13 cellular contexts compared by ENCODE assay signal in the genomic region with DNA sequence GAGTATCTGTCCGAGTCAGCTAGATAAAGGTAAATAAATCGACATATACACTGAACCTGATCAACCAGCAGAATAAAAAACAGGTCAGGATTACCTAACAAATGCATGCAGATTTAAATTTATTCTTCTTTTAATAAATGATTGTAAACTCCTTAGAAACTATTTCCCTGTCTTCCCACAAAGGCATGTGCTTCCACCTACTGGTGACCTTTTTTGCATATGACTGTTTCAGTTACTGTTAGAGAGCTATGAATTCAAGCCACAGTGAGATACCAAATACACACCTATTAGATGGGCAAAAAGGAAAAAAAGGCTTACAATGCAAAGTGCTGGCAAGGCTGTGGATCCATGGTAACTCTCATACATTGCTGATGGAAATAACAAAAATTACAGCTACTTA.
DNase-seq lines count a peak whose midpoint lies in the region; ATAC-seq, FAIRE-seq and TF ChIP-seq lines count a peak whose summit lies in the region.
"Had no signal": no experiment of that assay in that cellular context is flagged by ENCODE, and none has a peak within 500 bp of the region (broad histone marks: within the 10 kb centered on the region; RNA-seq: fewer than 3 reads in every experiment).

No MANE protein-coding gene starts in this region.

- H3K4me3 ChIP-seq in heart left ventricle (no peak overlapping the region), right cardiac atrium (ENCODE audit: low read length) (no peak overlapping the region), PC-3 (ENCODE audit: low read length) (no peak overlapping the region), small intestine (ENCODE audit: low read depth in 1 of 2, low read length in 2 of 2) (no peak overlapping the region)

- DNase-seq in heart left ventricle (no peak), right cardiac atrium (no peak), PC-3 (peak; percentile 14), fibroblast of the conjunctiva (ENCODE audit: low read depth) (peak; percentile 17), small intestine (peak; percentile 47), cortex of kidney (lab: John Stamatoyannopoulos, UW) (no peak), AG08396 (ENCODE audit: low spot score) (no peak), NCI-H2107 treated with DMSO at 0.1 percent for 48 hours (lab: John Stamatoyannopoulos, UW; ENCODE audit: unreplicated experiment) (no peak)
- DNase-seq: GDM1, HFFc6, NCI-H2227 treated with DMSO at 0.1 percent for 48 hours had no signal

- no peaks in the 10 kb centered on the region for H3K36me3 ChIP-seq in heart left ventricle
- H3K36me3 ChIP-seq in PC-3 (ENCODE audit: low read depth, low read length) = no peaks in the 10 kb centered on the region
- no peaks in the 10 kb centered on the region for H3K36me3 ChIP-seq in small intestine (ENCODE audit: control insufficient read depth in 2 of 2, insufficient read depth in 2 of 2, low read length in 2 of 2)

- no peaks in the 10 kb centered on the region for H3K4me1 ChIP-seq in heart left ventricle
- H3K4me1 ChIP-seq in right cardiac atrium (ENCODE audit: control insufficient read depth, insufficient read depth, low read length) = no peaks in the 10 kb centered on the region
- no peaks in the 10 kb centered on the region for H3K4me1 ChIP-seq in PC-3 (ENCODE audit: insufficient read depth, low read length)
- H3K4me1 ChIP-seq in small intestine (ENCODE audit: control insufficient read depth in 2 of 2, insufficient read depth in 1 of 2, low read depth in 1 of 2, low read length in 1 of 2) = no peaks in the 10 kb centered on the region

- H3K27me3 ChIP-seq in heart left ventricle = no peaks in the 10 kb centered on the region
- H3K27me3 ChIP-seq in right cardiac atrium (ENCODE audit: control insufficient read depth, insufficient read depth) = no peaks in the 10 kb centered on the region
- no peaks in the 10 kb centered on the region for H3K27me3 ChIP-seq in PC-3 (ENCODE audit: low read length)
- H3K27me3 ChIP-seq in small intestine (ENCODE audit: control insufficient read depth in 2 of 2, insufficient read depth in 2 of 2, low read length in 2 of 2) = no peaks in the 10 kb centered on the region

- no peaks in the 10 kb centered on the region for H3K79me2 ChIP-seq in PC-3 (ENCODE audit: low read length)

- TF ChIP-seq CTCF in heart left ventricle (IDR thresholded peaks at IDR 0.05) (peak in 11 of 12 donors; percentile 21 to 50 (median 36)), PC-3 (conservative IDR thresholded peaks at IDR 0.05; ENCODE audit: low read depth, low read length) (peak; percentile 53)

- TF ChIP-seq POLR2A in heart left ventricle (IDR thresholded peaks at IDR 0.05) = no peak

- WGBS in heart left ventricle, 4 donors = 84 to 88% (median 85%) methylated on average over 2 of the region's 2 CpGs
- 87% methylated on average over 2 of the region's 2 CpGs for WGBS in right cardiac atrium
- 41 to 88% (median 61%) methylated on average over 2 of the region's 2 CpGs for WGBS in small intestine, 3 donors

- ATAC-seq in heart left ventricle = no peak
- no peak for ATAC-seq in right cardiac atrium
- ATAC-seq in PC-3 = no peak
- ATAC-seq: Right ventricle myocardium inferior had no signal

- H2AFZ ChIP-seq in PC-3 (ENCODE audit: low read length) = no peak overlapping the region

- BruUV-seq in PC-3 (replicated peaks; lab: Mats Ljungman, UMichigan) = no TSS peak

- CTCF ChIA-PET in PC-3 (lab: Charles Lee) = interaction anchor here (0.7 to 0.8 kb wide), 2 partner anchors 59 to 97 kb away, joined by 3 to 6 read pairs; no protein-coding TSS in a partner anchor

- no peak overlapping the region for H3K27ac ChIP-seq in heart left ventricle
- H3K27ac ChIP-seq in right cardiac atrium (ENCODE audit: low read length) = no peak overlapping the region
- H3K27ac ChIP-seq in PC-3 (ENCODE audit: low read length) = no peak overlapping the region
- H3K27ac ChIP-seq in small intestine (ENCODE audit: low read depth in 1 of 2, low read length in 1 of 2) = no peak overlapping the region

- H3K4me2 ChIP-seq in PC-3 (ENCODE audit: low read length) = no peak overlapping the region

- no peaks in the 10 kb centered on the region for H3K9me3 ChIP-seq in heart left ventricle
- H3K9me3 ChIP-seq in right cardiac atrium (ENCODE audit: control insufficient read depth, low read length) = no peaks in the 10 kb centered on the region
- H3K9me3 ChIP-seq in PC-3 (ENCODE audit: low read length) = 0 out of 2 replicates have a peak, but pooled peaks cover 5% of the 10 kb centered on the region
- no peaks in the 10 kb centered on the region for H3K9me3 ChIP-seq in small intestine (ENCODE audit: control insufficient read depth, low read depth)

- no peaks in the 10 kb centered on the region for H3F3A ChIP-seq in PC-3 (ENCODE audit: low read length, unreplicated experiment)

- no peaks in the 10 kb centered on the region for H3K9me2 ChIP-seq in PC-3 (replicated peaks; ENCODE audit: low read length)

- intact Hi-C loops in heart left ventricle (cut with DNase I) = loop anchor here in 2 of 10 donors (5.0 to 10.0 kb wide), 3 partner anchors 1086 to 1233 kb away; no protein-coding TSS in a partner anchor
- intact Hi-C loops in right cardiac atrium (cut with DNase I) = no loop called here
- intact Hi-C loops in PC-3 (cut with micrococcal nuclease) = loop anchor here (2.0 kb wide), 1 partner anchor 476 kb away; no protein-coding TSS in a partner anchor

- no peak for FAIRE-seq in small intestine (lab: Jason Lieb, UNC)
- FAIRE-seq: astrocyte had no signal

- no peaks in the 10 kb centered on the region for H4K20me1 ChIP-seq in PC-3 (ENCODE audit: low read length)

- POLR2A ChIA-PET in PC-3 (lab: Charles Lee; ENCODE audit: unreplicated experiment) = no interaction called here

- no peak overlapping the region for H3K9ac ChIP-seq in PC-3 (ENCODE audit: low read length)

Comparison
In these comparisons a context has a peak if more than half of its experiments do, and no peak if none do; other contexts are left out.
1. DNase-seq: peak in PC-3 (single experiment), fibroblast of the conjunctiva (single experiment) and small intestine (single experiment); none in heart left ventricle (0 of 5), right cardiac atrium (0 of 3), cortex of kidney (single experiment), AG08396 (single experiment) and NCI-H2107 treated with DMSO at 0.1 percent for 48 hours (single experiment).